ENCODE assay signal across 20 cellular contexts in the genomic region with DNA sequence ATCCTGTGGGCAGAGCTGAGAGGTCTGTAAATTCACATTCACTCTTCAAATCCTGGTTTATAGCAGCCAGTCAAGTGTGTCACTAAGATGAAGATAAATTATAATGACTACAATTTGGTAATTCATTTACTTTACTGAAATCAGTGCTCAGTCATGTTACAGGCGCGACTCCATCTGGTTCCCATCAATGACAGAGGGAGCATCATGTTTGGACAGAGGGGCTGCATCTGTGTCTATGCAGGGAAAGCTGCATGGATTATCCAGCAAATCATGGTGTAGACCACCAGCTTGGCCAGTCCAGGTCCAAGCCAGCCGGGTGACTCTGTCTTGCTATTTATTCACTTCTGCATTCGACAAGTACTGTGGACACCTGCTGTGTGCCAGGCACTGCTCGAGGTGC.
DNase-seq lines count a peak whose midpoint lies in the region; ATAC-seq and TF ChIP-seq lines count a peak whose summit lies in the region.
"Had no signal": no experiment of that assay in that cellular context is flagged by ENCODE, and none has a peak within 500 bp of the region (broad histone marks: within the 10 kb centered on the region; RNA-seq: fewer than 3 reads in every experiment).

No MANE protein-coding gene starts in this region.

- peaks cover 11% of the 10 kb centered on the region for H3K27me3 Mint-ChIP-seq in nephron (ENCODE audit: low read depth)
- H3K27me3 Mint-ChIP-seq: stimulated activated naive CD8-positive, alpha-beta T cell treated with anti-CD3 and anti-CD28 coated beads, Interleukin-15, Interleukin-2, amounts not matched to agents 100 ng/mL and 50 ng/mL, for 24 hours had no signal

- no peak for TF ChIP-seq POLR2A in heart left ventricle (IDR thresholded peaks at IDR 0.05)

- no peaks in the 10 kb centered on the region for H3K36me3 Mint-ChIP-seq in nephron (ENCODE audit: low read depth)

- TF ChIP-seq CTCF in heart left ventricle (IDR thresholded peaks at IDR 0.05) (no peak), coronary artery (IDR thresholded peaks at IDR 0.05) (no peak), nephron (IDR thresholded peaks at IDR 0.05; ENCODE audit: unreplicated experiment in 3 of 3) (no peak), tibial artery (IDR thresholded peaks at IDR 0.05) (no peak)

- H3K4me1 ChIP-seq in heart left ventricle = peaks cover 12 to 61% (median 32%) of the 10 kb centered on the region in 12 donors
- H3K4me1 ChIP-seq in tibial artery = peaks cover 0 to 63% (median 42%) of the 10 kb centered on the region in 4 donors
- H3K4me1 ChIP-seq: adrenal gland, upper lobe of right lung had no signal

- H3K36me3 ChIP-seq in heart left ventricle = no peaks in the 10 kb centered on the region
- H3K36me3 ChIP-seq in tibial artery = no peaks in the 10 kb centered on the region
- H3K36me3 ChIP-seq: adrenal gland, SJSA1, upper lobe of right lung had no signal

- intact Hi-C loops in heart left ventricle (cut with DNase I) (loop anchor here in 4 of 10 donors (5.0 to 10.0 kb wide), 4 partner anchors 168 to 522 kb away; a partner anchor contains a TSS), cardiac septum (cut with DNase I) (loop anchor here (5.0 kb wide), 1 partner anchor 50 kb away; no protein-coding TSS in a partner anchor), tibial artery (cut with DNase I; ENCODE audit: low total_unique reads) (no loop called here)

- no peak overlapping the region for H3K4me3 ChIP-seq in heart left ventricle
- no peak overlapping the region for H3K4me3 ChIP-seq in coronary artery
- no peak overlapping the region for H3K4me3 ChIP-seq in tibial artery
- H3K4me3 ChIP-seq: adrenal gland, SJSA1, upper lobe of right lung had no signal

- no peaks in the 10 kb centered on the region for H3K9me3 Mint-ChIP-seq in nephron
- H3K9me3 Mint-ChIP-seq: dendritic cell treated with granulocyte-macrophage colony-stimulating factor and Interleukin-4, amounts not matched to agents 40 ng/mL and 50 ng/mL, for 4 days; neural crest cell; stimulated activated naive CD8-positive, alpha-beta T cell treated with anti-CD3 and anti-CD28 coated beads, Interleukin-15, Interleukin-2, amounts not matched to agents 100 ng/mL and 50 ng/mL, for 24 hours had no signal

- 92 to 100% (median 96%) methylated on average over 4 to 5 of the region's 5 CpGs for WGBS in heart left ventricle, 4 donors

- H3K27ac Mint-ChIP-seq in nephron = peak overlapping the region; percentile 32 to 62 (median 48)
- H3K27ac Mint-ChIP-seq: dendritic cell treated with granulocyte-macrophage colony-stimulating factor and Interleukin-4, amounts not matched to agents 40 ng/mL and 50 ng/mL, for 4 days; stimulated activated naive CD8-positive, alpha-beta T cell treated with anti-CD3 and anti-CD28 coated beads, Interleukin-15, Interleukin-2, amounts not matched to agents 100 ng/mL and 50 ng/mL, for 24 hours; T-helper 17 cell had no signal

- H3K27me3 ChIP-seq in heart left ventricle (no peaks in the 10 kb centered on the region), tibial artery (no peaks in the 10 kb centered on the region)
- H3K27me3 ChIP-seq: adrenal gland, SJSA1, upper lobe of right lung had no signal

- ATAC-seq in heart left ventricle (no peak), HG03442 (IDR thresholded peaks at IDR 0.05; ENCODE audit: unreplicated experiment) (no peak)
- ATAC-seq: T-helper 17 cell had no signal

- H3K4me3 Mint-ChIP-seq in nephron = peak overlapping the region in 1 of 3 experiments; percentile 20
- H3K4me3 Mint-ChIP-seq: dendritic cell treated with granulocyte-macrophage colony-stimulating factor and Interleukin-4, amounts not matched to agents 40 ng/mL and 50 ng/mL, for 4 days; neural crest cell; stimulated activated naive CD8-positive, alpha-beta T cell treated with anti-CD3 and anti-CD28 coated beads, Interleukin-15, Interleukin-2, amounts not matched to agents 100 ng/mL and 50 ng/mL, for 24 hours; T-helper 17 cell had no signal

- peaks cover 53% of the 10 kb centered on the region for H3K4me1 Mint-ChIP-seq in nephron
- H3K4me1 Mint-ChIP-seq: neural crest cell had no signal

- H3K27ac ChIP-seq in heart left ventricle (peak overlapping the region in 10 of 12 donors; percentile 77 to 92 (median 86)), coronary artery (peak overlapping the region; percentile 50 to 90), tibial artery (peak overlapping the region; percentile 79 to 86)
- H3K27ac ChIP-seq: C4-2B, upper lobe of right lung had no signal

- DNase-seq in heart left ventricle (no peak), cardiac septum (ENCODE audit: low spot score) (no peak), coronary artery (ENCODE audit: low spot score) (peak; percentile 49), tibial artery (no peak), SHP77 (lab: John Stamatoyannopoulos, UW) (no peak), C1 segment of cervical spinal cord (lab: John Stamatoyannopoulos, UW) (no peak)
- DNase-seq: activated gamma-delta T cell, NCI-H2107, NCI-H446 treated with DMSO at 0.1 percent for 48 hours, posterior cingulate gyrus, T-helper 17 cell, upper lobe of right lung had no signal

- H3K9me3 ChIP-seq in heart left ventricle = no peaks in the 10 kb centered on the region
- H3K9me3 ChIP-seq in tibial artery = no peaks in the 10 kb centered on the region
- H3K9me3 ChIP-seq: adrenal gland, SJSA1, upper lobe of right lung had no signal
